Comparison of ENCODE assay signal across 19 cellular contexts in the genomic region with DNA sequence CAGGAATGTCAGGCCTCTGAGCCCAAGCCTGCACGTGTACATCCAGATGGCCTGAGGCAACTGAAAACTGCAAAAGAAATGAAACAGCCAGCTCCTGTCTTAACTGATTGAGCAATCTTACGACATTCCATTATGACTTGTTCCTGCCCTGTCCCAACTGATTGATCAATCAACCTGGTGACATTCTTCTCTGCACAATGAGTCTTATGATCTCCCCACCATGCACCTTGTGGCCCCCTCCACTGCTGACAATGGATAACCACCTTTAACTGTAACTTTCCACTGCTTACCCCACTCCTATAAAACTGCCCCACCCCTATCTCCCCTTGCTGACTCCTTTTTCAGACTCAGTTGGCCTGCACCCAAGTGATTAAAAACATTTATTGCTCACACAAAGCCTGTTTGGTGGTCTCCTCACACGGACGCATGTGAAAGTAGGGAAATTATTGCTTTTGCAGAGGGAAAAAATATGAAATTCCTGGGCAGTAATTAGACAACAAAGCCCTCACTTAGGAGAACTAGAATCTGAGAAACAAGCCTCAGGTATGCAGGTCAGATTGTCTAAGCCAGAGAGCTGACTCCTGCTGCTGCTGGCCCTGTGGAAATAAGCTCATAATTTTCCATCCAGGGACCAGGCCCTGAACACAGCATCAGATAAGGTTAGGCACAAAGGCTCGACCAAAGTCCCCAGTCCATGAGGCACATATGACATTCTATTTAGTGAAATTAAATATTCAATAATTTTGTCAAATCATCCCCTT. TPM values are rescaled to one million over a fixed set of nuclear protein-coding genes. Genes with fewer than 3 reads are reported as not detected.
DNase-seq lines count a peak whose midpoint lies in the region; ATAC-seq, FAIRE-seq and TF ChIP-seq lines count a peak whose summit lies in the region.
"Had no signal": no experiment of that assay in that cellular context is flagged by ENCODE, and none has a peak within 500 bp of the region (broad histone marks: within the 10 kb centered on the region; RNA-seq: fewer than 3 reads in every experiment).

No MANE protein-coding gene starts in this region.

- no peak overlapping the region for H3K27ac Mint-ChIP-seq in MCF 10A (ENCODE audit: low read depth, unreplicated experiment)
- H3K27ac Mint-ChIP-seq: brain, T-cell had no signal

- DNase-seq in HT-29 (ENCODE audit: low spot score) = peak; percentile 25
- peak; percentile 85 for DNase-seq in MCF 10A (ENCODE audit: unreplicated experiment)
- peak; percentile 46 for DNase-seq in hepatocyte (ENCODE audit: low spot score)
- DNase-seq in small intestine = peak; percentile 74
- DNase-seq in anterior cingulate cortex (lab: John Stamatoyannopoulos, UW) = no peak
- DNase-seq in SW480 (ENCODE audit: low spot score) = no peak
- no peak for DNase-seq in head of caudate nucleus
- DNase-seq: activated CD4-positive, CD25-positive, alpha-beta regulatory T cell; activated gamma-delta T cell treated with Interleukin-2 at 50 U/mL for 16 hours; DMS53; NCI-H1417 treated with DMSO at 0.1 percent for 48 hours; NCI-H510A treated with DMSO at 0.1 percent for 48 hours; posterior cingulate gyrus; stomach; T-cell had no signal

- CTCF ChIA-PET in MCF 10A (lab: Yijun Ruan, JAX) = interaction anchor here (0.9 to 1.1 kb wide), 3 partner anchors 10 to 189 kb away, joined by 3 to 5 read pairs (median 4); no protein-coding TSS in a partner anchor

- POLR2A ChIA-PET in MCF 10A (lab: Yijun Ruan, JAX) = interaction anchor here (0.6 to 8.0 kb wide), 25 partner anchors 9 to 190 kb away, joined by 3 to 105 read pairs (median 5); partner anchors contain the start of genes CYP3A43, CYP3A5, TRIM4 and ZSCAN25

- no TSS peak for BruUV-seq in MCF 10A (replicated peaks; lab: Mats Ljungman, UMichigan)

- 28% methylated on average over 5 of the region's 5 CpGs for WGBS in hepatocyte (ENCODE audit: low lambda C conversion rate, missing lambda C conversion rate)
- 15 to 47% (median 31%) methylated on average over 5 of the region's 5 CpGs for WGBS in small intestine, 3 donors

- TF ChIP-seq CTCF in MCF 10A (IDR thresholded peaks at IDR 0.05; ENCODE audit: unreplicated experiment) (no peak), hepatocyte (IDR thresholded peaks at IDR 0.05; ENCODE audit: poor library complexity) (no peak)

- no peaks in the 10 kb centered on the region for H3K79me2 ChIP-seq in hepatocyte

- no peak overlapping the region for H3K4me3 Mint-ChIP-seq in MCF 10A (ENCODE audit: unreplicated experiment)
- H3K4me3 Mint-ChIP-seq: brain, T-cell had no signal

- H3K9me3 Mint-ChIP-seq in MCF 10A (ENCODE audit: unreplicated experiment) = no peaks in the 10 kb centered on the region
- H3K9me3 Mint-ChIP-seq: brain, T-cell had no signal

- H3K27me3 ChIP-seq in hepatocyte (no peaks in the 10 kb centered on the region), small intestine (ENCODE audit: control insufficient read depth in 2 of 2, insufficient read depth in 2 of 2, low read length in 2 of 2) (no peaks in the 10 kb centered on the region)
- H3K27me3 ChIP-seq: BLaER1 treated with 17β-estradiol and CSF1 and Interleukin-3, amounts not matched to agents 10 nM and 100 nM; gastroesophageal sphincter; stomach had no signal

- no peaks in the 10 kb centered on the region for H4K20me1 ChIP-seq in hepatocyte (ENCODE audit: insufficient read depth, poor library complexity, severe bottlenecking)
- H4K20me1 ChIP-seq: BLaER1 treated with 17β-estradiol and CSF1 and Interleukin-3, amounts not matched to agents 10 nM and 100 nM had no signal

- H3K27ac ChIP-seq in hepatocyte (peak overlapping the region; percentile 93), small intestine (ENCODE audit: low read depth in 1 of 2, low read length in 1 of 2) (no peak overlapping the region)
- H3K27ac ChIP-seq: BLaER1 treated with 17β-estradiol and CSF1 and Interleukin-3, amounts not matched to agents 10 nM and 100 nM; gastroesophageal sphincter; stomach had no signal

- peak overlapping the region; percentile 42 for H3K4me2 ChIP-seq in hepatocyte
- H3K4me2 ChIP-seq: BLaER1 treated with 17β-estradiol and CSF1 and Interleukin-3, amounts not matched to agents 10 nM and 100 nM had no signal

- intact Hi-C loops in MCF 10A (cut with micrococcal nuclease) (no loop called here), head of caudate nucleus (cut with DNase I) (no loop called here)

- no peaks in the 10 kb centered on the region for H3K36me3 Mint-ChIP-seq in MCF 10A (ENCODE audit: insufficient read depth, unreplicated experiment)
- H3K36me3 Mint-ChIP-seq: brain, T-cell had no signal

- H3K4me3 ChIP-seq in hepatocyte (no peak overlapping the region), small intestine (ENCODE audit: low read depth in 1 of 2, low read length in 2 of 2) (no peak overlapping the region)
- H3K4me3 ChIP-seq: BLaER1 treated with 17β-estradiol and CSF1 and Interleukin-3, amounts not matched to agents 10 nM and 100 nM; gastroesophageal sphincter; stomach had no signal

- no peaks in the 10 kb centered on the region for H3K4me1 Mint-ChIP-seq in MCF 10A (ENCODE audit: insufficient read depth, unreplicated experiment)
- H3K4me1 Mint-ChIP-seq: brain, T-cell had no signal

- FAIRE-seq in small intestine (lab: Jason Lieb, UNC) = no peak

- H2AFZ ChIP-seq in hepatocyte = no peak overlapping the region

- H3K36me3 ChIP-seq in hepatocyte (replicated peaks; ENCODE audit: insufficient read depth, low read depth) (no peaks in the 10 kb centered on the region), small intestine (ENCODE audit: control insufficient read depth in 2 of 2, insufficient read depth in 2 of 2, low read length in 2 of 2) (no peaks in the 10 kb centered on the region)
- H3K36me3 ChIP-seq: BLaER1 treated with 17β-estradiol and CSF1 and Interleukin-3, amounts not matched to agents 10 nM and 100 nM; gastroesophageal sphincter; stomach had no signal

- no peaks in the 10 kb centered on the region for H3K27me3 Mint-ChIP-seq in MCF 10A (ENCODE audit: insufficient read depth, unreplicated experiment)
- H3K27me3 Mint-ChIP-seq: brain, T-cell had no signal

- ATAC-seq in HG03342 (IDR thresholded peaks at IDR 0.05; ENCODE audit: unreplicated experiment) = no peak
- ATAC-seq: gastroesophageal sphincter, T-cell had no signal

- no peaks in the 10 kb centered on the region for H3K9me2 ChIP-seq in hepatocyte (replicated peaks; ENCODE audit: insufficient read depth)

- H3K9me3 ChIP-seq in hepatocyte (ENCODE audit: low read depth) (no peaks in the 10 kb centered on the region), small intestine (ENCODE audit: control insufficient read depth, low read depth) (no peaks in the 10 kb centered on the region)
- H3K9me3 ChIP-seq: BLaER1 treated with 17β-estradiol and CSF1 and Interleukin-3, amounts not matched to agents 10 nM and 100 nM; gastroesophageal sphincter; stomach had no signal

- H3K4me1 ChIP-seq in hepatocyte (ENCODE audit: insufficient read depth) (peaks cover 29% of the 10 kb centered on the region), small intestine (ENCODE audit: control insufficient read depth in 2 of 2, insufficient read depth in 1 of 2, low read depth in 1 of 2, low read length in 1 of 2) (peaks cover 0 to 8% of the 10 kb centered on the region in 2 donors)
- H3K4me1 ChIP-seq: BLaER1 treated with 17β-estradiol and CSF1 and Interleukin-3, amounts not matched to agents 10 nM and 100 nM; gastroesophageal sphincter; stomach had no signal

RNA-seq across cellular contexts. Expression of gene CYP3A7, which starts 5.3 kb away (rescaled TPM):
- total RNA-seq in HT-29 (2014; rRNA removed; shearing (Covaris generic)) = 0.10 TPM in 1 of 2 replicates, not detected in the other
- total RNA-seq in MCF 10A (2022) = not detected in 2 replicates
- 770 and 803 TPM in 2 replicates for total RNA-seq in hepatocyte
- 311 and 444 TPM in 2 replicates for polyA plus RNA-seq in hepatocyte
- 1 to 10 TPM in 2 of 3 donors, under 1 TPM in 1; 0.45 to 2.9 (median 1.4) TPM for polyA plus RNA-seq in small intestine
- total RNA-seq: gastroesophageal sphincter, stomach, T-cell had no signal
- polyA plus RNA-seq: stomach had no signal

RNA-seq across cellular contexts. Expression of gene CYP3A5, which starts 49.9 kb away (rescaled TPM):
- total RNA-seq in HT-29 (2014; rRNA removed; shearing (Covaris generic)) = 96.3 and 108 TPM in 2 replicates
- total RNA-seq in MCF 10A (2022) (0.58 and 0.83 TPM in 2 replicates), hepatocyte (279 and 345 TPM in 2 replicates)
- polyA plus RNA-seq in hepatocyte (194 and 228 TPM in 2 replicates), small intestine (1,000 to 10,000 TPM in 1 of 3 donors, 100 to 1,000 TPM in 1, 10 to 100 TPM in 1; 63.7 to 1,093 (median 613) TPM)

RNA-seq across cellular contexts. Expression of gene CYP3A4, which starts 54.3 kb away (rescaled TPM):
- not detected in 2 replicates for total RNA-seq in HT-29 (2014; rRNA removed; shearing (Covaris generic))
- not detected in 2 replicates for total RNA-seq in MCF 10A (2022)
- 29.8 and 43.4 TPM in 2 replicates for total RNA-seq in hepatocyte
- 25.6 and 42.2 TPM in 2 replicates for polyA plus RNA-seq in hepatocyte
- polyA plus RNA-seq in small intestine = 100 to 1,000 TPM in 2 of 3 donors, 10 to 100 TPM in 1; 13.6 to 310 (median 181) TPM
- total RNA-seq: gastroesophageal sphincter had no signal

Comparison
In these comparisons a context has a peak if more than half of its experiments do, and no peak if none do; other contexts are left out.
1. DNase-seq: peak in HT-29 (single experiment), MCF 10A (single experiment), hepatocyte (single experiment) and small intestine (single experiment); none in anterior cingulate cortex (0 of 58), SW480 (single experiment) and head of caudate nucleus (0 of 42).
2. RNA of gene CYP3A7, which starts 5.3 kb away (total RNA-seq): 770 to 803 TPM in hepatocyte; 0.10 TPM in HT-29 and not detected in MCF 10A; every median in the first group is over 100 times any median in the second.
3. RNA of gene CYP3A5, which starts 49.9 kb away (total RNA-seq): 279 to 345 TPM in hepatocyte and 96.3 to 108 TPM in HT-29; 0.58 to 0.83 TPM in MCF 10A; every median in the first group is over 10 times any median in the second.
4. RNA of gene CYP3A4, which starts 54.3 kb away (total RNA-seq): 29.8 to 43.4 TPM in hepatocyte; not detected in HT-29 and not detected in MCF 10A; every median in the first group is over 10 times any median in the second.